ENCODE assay signal across 16 cellular contexts in genomic region chr5:14490309-14490711, GRCh38.
A peak's percentile ranks its signal among the peaks of the same experiment; 100 is the strongest.
DNase-seq lines count a peak whose midpoint lies in the region; ATAC-seq and TF ChIP-seq lines count a peak whose summit lies in the region.
"Had no signal": no experiment of that assay in that cellular context is flagged by ENCODE, and none has a peak within 500 bp of the region (broad histone marks: within the 10 kb centered on the region; RNA-seq: fewer than 3 reads in every experiment).

No MANE protein-coding gene starts in this region.

- H3K9ac ChIP-seq in BLaER1 treated with 17β-estradiol and CSF1 and Interleukin-3, amounts not matched to agents 10 nM and 100 nM: no peak overlapping the region
- H3K9ac ChIP-seq: parathyroid adenoma had no signal

- no peak for TF ChIP-seq CTCF in VCaP (conservative IDR thresholded peaks at IDR 0.05)
- TF ChIP-seq CTCF in lower lobe of right lung (IDR thresholded peaks at IDR 0.05): no peak
- no peak for TF ChIP-seq CTCF in Peyer's patch (IDR thresholded peaks at IDR 0.05)

- no peak for TF ChIP-seq POLR2A in Peyer's patch (IDR thresholded peaks at IDR 0.05)

- peaks cover 11 to 31% (median 17%) of the 10 kb centered on the region in 11 experiments; a peak in 18 of 22 replicates for H4K20me1 ChIP-seq in BLaER1 treated with 17β-estradiol and CSF1 and Interleukin-3, amounts not matched to agents 10 nM and 100 nM

- intact Hi-C loops in lower lobe of right lung (cut with DNase I): no loop called here

- H3K9me3 ChIP-seq in BLaER1 treated with 17β-estradiol and CSF1 and Interleukin-3, amounts not matched to agents 10 nM and 100 nM (replicated peaks in 1 of 11): peaks cover 0 to 22% (median 6%) of the 10 kb centered on the region in 11 experiments; a peak in 11 of 22 replicates
- H3K9me3 ChIP-seq in lower lobe of right lung (no peaks in the 10 kb centered on the region), Peyer's patch (no peaks in the 10 kb centered on the region)
- H3K9me3 ChIP-seq: gastrocnemius medialis had no signal

- peaks cover 25 to 44% (median 32%) of the 10 kb centered on the region in 10 experiments for H3K4me1 ChIP-seq in BLaER1 treated with 17β-estradiol and CSF1 and Interleukin-3, amounts not matched to agents 10 nM and 100 nM
- peaks cover 13% of the 10 kb centered on the region for H3K4me1 ChIP-seq in lower lobe of right lung
- H3K4me1 ChIP-seq in Peyer's patch: peaks cover 0 to 11% (median 0%) of the 10 kb centered on the region in 4 donors
- H3K4me1 ChIP-seq: parathyroid adenoma had no signal

- H3K4me3 ChIP-seq in BLaER1 treated with 17β-estradiol and CSF1 and Interleukin-3, amounts not matched to agents 10 nM and 100 nM: no peak overlapping the region
- H3K4me3 ChIP-seq in lower lobe of right lung (no peak overlapping the region), Peyer's patch (no peak overlapping the region)
- H3K4me3 ChIP-seq: gastrocnemius medialis had no signal

- peaks cover 80 to 99% (median 95%) of the 10 kb centered on the region in 11 experiments for H3K36me3 ChIP-seq in BLaER1 treated with 17β-estradiol and CSF1 and Interleukin-3, amounts not matched to agents 10 nM and 100 nM
- H3K36me3 ChIP-seq in lower lobe of right lung (peaks cover 93% of the 10 kb centered on the region), Peyer's patch (peaks cover 0 to 86% (median 0%) of the 10 kb centered on the region in 3 donors)

- ATAC-seq in lower lobe of right lung (peak; percentile 46 to 66), HG03097 (IDR thresholded peaks at IDR 0.05; ENCODE audit: low FRiP score, unreplicated experiment) (no peak), HG02840 (IDR thresholded peaks at IDR 0.05; ENCODE audit: low FRiP score, unreplicated experiment) (no peak)
- ATAC-seq: activated CD8-positive, alpha-beta T cell treated with anti-CD3 and anti-CD28 coated beads for 36 hours had no signal

- H3K27ac ChIP-seq in BLaER1 treated with 17β-estradiol and CSF1 and Interleukin-3, amounts not matched to agents 10 nM and 100 nM: 0 out of 22 replicates have a peak overlapping the region, but pooled peaks of 1 of the 11 experiments have one; percentile 32
- H3K27ac ChIP-seq in VCaP: peak overlapping the region; percentile 40
- H3K27ac ChIP-seq in lower lobe of right lung: peak overlapping the region; percentile 24
- no peak overlapping the region for H3K27ac ChIP-seq in Peyer's patch
- H3K27ac ChIP-seq: parathyroid adenoma had no signal

- H3K4me2 ChIP-seq in BLaER1 treated with 17β-estradiol and CSF1 and Interleukin-3, amounts not matched to agents 10 nM and 100 nM: peak overlapping the region; percentile 42 to 74 (median 62)

- DNase-seq in Kasumi-1 (lab: John Stamatoyannopoulos, UW): peak; percentile 84 to 86
- peak; percentile 79 for DNase-seq in lower lobe of right lung
- DNase-seq in NCI-H2081 (lab: John Stamatoyannopoulos, UW): no peak
- no peak for DNase-seq in Peyer's patch
- DNase-seq: activated CD8-positive, alpha-beta T cell treated with anti-CD3 and anti-CD28 coated beads for 36 hours; activated effector memory CD4-positive, alpha-beta T cell treated with anti-CD3 and anti-CD28 coated beads, Interleukin-2, amount 50 U/mL, for 16 hours; DMS79; NCI-H1930; NCI-H526; SHP77 had no signal

- H3K27me3 ChIP-seq in BLaER1 treated with 17β-estradiol and CSF1 and Interleukin-3, amounts not matched to agents 10 nM and 100 nM: no peaks in the 10 kb centered on the region
- H3K27me3 ChIP-seq in lower lobe of right lung (ENCODE audit: low read depth): no peaks in the 10 kb centered on the region
- no peaks in the 10 kb centered on the region for H3K27me3 ChIP-seq in Peyer's patch
- H3K27me3 ChIP-seq: gastrocnemius medialis had no signal

Comparison
In these comparisons a context has a peak if more than half of its experiments do, and no peak if none do; other contexts are left out.
1. H3K27ac ChIP-seq: peak in VCaP (single experiment) and lower lobe of right lung (single experiment); none in Peyer's patch (0 of 4).
2. DNase-seq: peak in Kasumi-1 (2 of 2) and lower lobe of right lung (single experiment); none in NCI-H2081 (0 of 2) and Peyer's patch (0 of 3).
3. ATAC-seq: peak in lower lobe of right lung (2 of 2); none in HG03097 (single experiment) and HG02840 (single experiment).